9 cellular contexts compared by ENCODE assay signal in the genomic region with DNA sequence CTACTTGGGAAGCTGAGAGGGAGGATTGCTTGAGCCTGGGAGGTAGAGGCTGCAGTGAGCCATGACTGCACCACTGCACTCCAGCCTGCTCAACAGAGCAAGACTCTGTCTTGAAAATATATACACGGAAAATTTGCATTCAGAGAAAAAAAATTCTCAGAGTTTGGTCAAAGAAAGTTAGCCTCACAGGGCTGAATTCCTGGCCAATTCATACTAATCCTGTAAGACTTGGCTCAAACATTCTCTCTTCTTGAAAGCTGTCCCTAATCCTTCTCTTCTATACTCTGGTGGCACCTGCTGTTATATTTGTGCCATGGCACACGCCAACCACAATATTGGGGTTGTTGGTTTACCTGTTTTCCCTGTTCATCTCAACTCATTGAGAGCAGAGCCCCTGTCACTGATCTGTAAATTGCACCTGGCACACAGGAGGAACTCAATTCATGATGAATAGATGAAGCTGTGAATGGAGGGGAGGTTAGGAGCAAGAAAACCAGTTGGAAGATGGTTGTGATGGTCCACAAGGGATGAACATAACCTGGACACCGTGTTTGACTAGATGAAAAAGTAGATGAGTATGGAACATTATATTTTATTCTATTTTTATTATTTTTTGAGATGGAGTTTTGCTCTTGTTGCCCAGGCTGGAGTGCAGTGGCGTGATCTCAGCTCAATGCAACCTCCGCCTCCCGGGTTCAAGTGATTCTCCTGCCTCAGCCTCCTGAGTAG. TPM values are rescaled to one million over a fixed set of nuclear protein-coding genes. Genes with fewer than 3 reads are reported as not detected.
A peak's percentile ranks its signal among the peaks of the same experiment; 100 is the strongest.
DNase-seq lines count a peak whose midpoint lies in the region; FAIRE-seq and TF ChIP-seq lines count a peak whose summit lies in the region.
"Had no signal": no experiment of that assay in that cellular context is flagged by ENCODE, and none has a peak within 500 bp of the region (broad histone marks: within the 10 kb centered on the region; RNA-seq: fewer than 3 reads in every experiment).

No MANE protein-coding gene starts in this region.

- TF ChIP-seq CTCF in H9 (conservative IDR thresholded peaks at IDR 0.05), result peak; percentile 55; the same call in 2 of the 3 replicates
- TF ChIP-seq CTCF in H1 (IDR thresholded peaks at IDR 0.05; ENCODE audit: control extremely low read depth in 1 of 3, insufficient read depth in 1 of 3, low read depth in 1 of 3, low read length in 3 of 3), result peak in 2 of 3 experiments; percentile 45 to 59; a peak in 2 of 4 replicates
- TF ChIP-seq CTCF in smooth muscle cell (IDR thresholded peaks at IDR 0.05; ENCODE audit: borderline replicate concordance, insufficient read depth, poor library complexity, severe bottlenecking), result peak; percentile 7

- no peaks in the 10 kb centered on the region for H3K79me2 ChIP-seq in H9 (ENCODE audit: insufficient read depth, low read length)
- H3K79me2 ChIP-seq in H1 (ENCODE audit: control insufficient read depth in 1 of 2, insufficient read depth in 2 of 2, low read length in 2 of 2), result no peaks in the 10 kb centered on the region
- H3K79me2 ChIP-seq in smooth muscle cell (ENCODE audit: low read depth), result no peaks in the 10 kb centered on the region

- H3K4me1 ChIP-seq in H9 (ENCODE audit: insufficient read depth, low read length) (peaks cover 2% of the 10 kb centered on the region; the same call in 1 of the 2 replicates), H1 (replicated peaks in 1 of 4; ENCODE audit: control insufficient read depth in 3 of 4, insufficient read depth in 4 of 4, low read length in 3 of 4) (peaks cover 3 to 6% (median 5%) of the 10 kb centered on the region in 4 experiments; a peak in 5 of 7 replicates), smooth muscle cell (ENCODE audit: low read depth) (peaks cover 6% of the 10 kb centered on the region)

- no peak overlapping the region for H3K27ac Mint-ChIP-seq in H9

- H3K23ac ChIP-seq in H9 (ENCODE audit: insufficient read length, low read depth, low read length) (no peak overlapping the region), H1 (ENCODE audit: insufficient read length) (no peak overlapping the region)

- H3K27ac ChIP-seq in H9 (ENCODE audit: insufficient read length, low read depth, low read length), result no peak overlapping the region
- H3K27ac ChIP-seq in H1 (ENCODE audit: low read depth, low read length), result no peak overlapping the region
- H3K27ac ChIP-seq in smooth muscle cell (ENCODE audit: low read depth), result no peak overlapping the region

- FAIRE-seq in H1 (lab: Jason Lieb, UNC), result no peak
- no peak for FAIRE-seq in GM12891 (lab: Jason Lieb, UNC)
- FAIRE-seq: colon had no signal

- H2BK15ac ChIP-seq in H9 (ENCODE audit: low read depth, low read length) (no peak overlapping the region), H1 (ENCODE audit: low read length) (no peak overlapping the region)

- H3K79me1 ChIP-seq in H9 (ENCODE audit: insufficient read depth, low read depth, low read length, poor library complexity, severe bottlenecking) (no peaks in the 10 kb centered on the region), H1 (ENCODE audit: low read depth, low read length) (no peaks in the 10 kb centered on the region)

- WGBS in H9 (ENCODE audit: extremely low coverage, insufficient read length, low lambda C conversion rate), result no CpG with 5 or more reads among the region's 6 CpGs
- 87% methylated on average over 6 of the region's 6 CpGs; no CpG with 5 or more reads in 1 of the 2 experiments for WGBS in H1 (ENCODE audit: extremely low coverage in 1 of 2, insufficient coverage in 1 of 2, insufficient read length in 1 of 2, insufficient replicate concordance in 2 of 2, low coverage in 1 of 2, low lambda C conversion rate in 2 of 2, missing lambda C conversion rate in 1 of 2), 2 experiments
- WGBS in smooth muscle cell (ENCODE audit: low lambda C conversion rate), result 98% methylated on average over 6 of the region's 6 CpGs

- POLR2A ChIA-PET in H1 (lab: Charles Lee; ENCODE audit: partially characterized antibody), result interaction anchor here (1.5 kb wide), 1 partner anchor 36 kb away, joined by 3 read pairs; a partner anchor contains a TSS

- TF ChIP-seq POLR2A in H1 (IDR thresholded peaks at IDR 0.05; ENCODE audit: control extremely low read depth in 1 of 2, low read depth in 2 of 2, low read length in 2 of 2) (no peak), GM12891 (IDR thresholded peaks at IDR 0.05; ENCODE audit: low read depth, low read length) (no peak)

- H3K9me3 Mint-ChIP-seq in H9, result no peaks in the 10 kb centered on the region; a peak in 1 of 5 replicates

- no peak overlapping the region for H2BK5ac ChIP-seq in H9 (ENCODE audit: insufficient read length, low read length)
- no peak overlapping the region for H2BK5ac ChIP-seq in H1 (ENCODE audit: low read depth, low read length)

- no peak overlapping the region for H2BK12ac ChIP-seq in H9 (ENCODE audit: insufficient read length, low read depth, low read length)
- H2BK12ac ChIP-seq in H1 (ENCODE audit: low read depth, low read length), result 0 out of 2 replicates have a peak overlapping the region, but pooled peaks have one; percentile 1

- H4K8ac ChIP-seq in H9 (replicated peaks; ENCODE audit: insufficient read length, low read depth, low read length) (no peak overlapping the region), H1 (ENCODE audit: extremely low read depth, insufficient read depth, low read length) (no peak overlapping the region)

- H3K23me2 ChIP-seq in H9 (ENCODE audit: insufficient read length, low read depth, low read length, poor library complexity, severe bottlenecking) (no peaks in the 10 kb centered on the region), H1 (ENCODE audit: low read depth, low read length) (peaks cover 2% of the 10 kb centered on the region; the same call in 1 of the 2 replicates)

- no peak overlapping the region for H2BK120ac ChIP-seq in H9 (ENCODE audit: low read depth, low read length, poor library complexity, severe bottlenecking)
- no peak overlapping the region for H2BK120ac ChIP-seq in H1 (replicated peaks; ENCODE audit: low read depth, low read length)

- no peak overlapping the region for H3T11ph ChIP-seq in H9 (ENCODE audit: low read length)

- no peaks in the 10 kb centered on the region for H3K27me3 ChIP-seq in H9 (ENCODE audit: insufficient read depth, low read length)
- no peaks in the 10 kb centered on the region for H3K27me3 ChIP-seq in H1 (replicated peaks in 1 of 4; ENCODE audit: control insufficient read depth in 3 of 4, extremely low read depth in 1 of 4, insufficient read depth in 3 of 4, low read length in 3 of 4)
- no peaks in the 10 kb centered on the region for H3K27me3 ChIP-seq in smooth muscle cell (ENCODE audit: low read depth)

- H3F3A ChIP-seq in smooth muscle cell (ENCODE audit: low read depth), result peaks cover 10% of the 10 kb centered on the region

- H3K36me3 ChIP-seq in H1 (ENCODE audit: control insufficient read depth in 2 of 4, insufficient read depth in 4 of 4, low read length in 3 of 4) (no peaks in the 10 kb centered on the region), smooth muscle cell (ENCODE audit: low read depth) (no peaks in the 10 kb centered on the region)

- H4K20me1 ChIP-seq in H9 (ENCODE audit: control insufficient read depth, insufficient read depth, insufficient read length) (no peaks in the 10 kb centered on the region), H1 (replicated peaks in 1 of 2; ENCODE audit: control insufficient read depth in 1 of 2, insufficient read depth in 2 of 2, low read length in 2 of 2) (no peaks in the 10 kb centered on the region), smooth muscle cell (ENCODE audit: low read depth) (no peaks in the 10 kb centered on the region)

- H3K4me3 Mint-ChIP-seq in H9, result no peak overlapping the region

- H3K56ac ChIP-seq in H9 (ENCODE audit: insufficient read length, low read depth, low read length) (no peak overlapping the region), H1 (replicated peaks; ENCODE audit: insufficient read length, low read depth, low read length) (no peak overlapping the region)

- no peaks in the 10 kb centered on the region for H3K9me3 ChIP-seq in H9 (ENCODE audit: control insufficient read depth, low read depth, low read length)
- no peaks in the 10 kb centered on the region for H3K9me3 ChIP-seq in H1 (ENCODE audit: insufficient read depth in 2 of 2, low read depth in 1 of 2, low read length in 1 of 2)
- H3K9me3 ChIP-seq in smooth muscle cell (replicated peaks; ENCODE audit: low read depth), result no peaks in the 10 kb centered on the region

- no peak overlapping the region for H3K18ac ChIP-seq in H9 (ENCODE audit: insufficient read length, low read depth, low read length)
- H3K18ac ChIP-seq in H1 (ENCODE audit: extremely low read depth, low read length), result no peak overlapping the region

- H3K4me1 Mint-ChIP-seq in H9, result peaks cover 27 to 28% of the 10 kb centered on the region in 2 experiments

- H3K4ac ChIP-seq in H9 (ENCODE audit: low read depth, low read length) (no peak overlapping the region), H1 (replicated peaks; ENCODE audit: insufficient read length, low read depth, low read length) (no peak overlapping the region)

- H3K4me2 ChIP-seq in H9 (ENCODE audit: insufficient read depth, insufficient read length, low read length), result no peak overlapping the region
- no peak overlapping the region for H3K4me2 ChIP-seq in H1 (ENCODE audit: insufficient read depth in 1 of 2, low read depth in 2 of 2, low read length in 2 of 2)
- no peak overlapping the region for H3K4me2 ChIP-seq in smooth muscle cell

- no peak overlapping the region for H3K14ac ChIP-seq in H9 (ENCODE audit: insufficient read depth, low read length)
- H3K14ac ChIP-seq in H1 (ENCODE audit: insufficient read length), result no peak overlapping the region

- H3K4me3 ChIP-seq in H1 (ENCODE audit: extremely low read depth in 1 of 4, insufficient read depth in 2 of 4, low read depth in 3 of 4, low read length in 4 of 4) (no peak overlapping the region), smooth muscle cell (no peak overlapping the region)

- CTCF ChIA-PET in H1 (lab: Charles Lee; ENCODE audit: partially characterized antibody), result interaction anchor here (0.6 to 2.4 kb wide), 15 partner anchors 11 to 194 kb away, joined by 3 to 8 read pairs (median 4); no protein-coding TSS in a partner anchor

- H4K91ac ChIP-seq in H9 (ENCODE audit: insufficient read length, low read depth, low read length) (no peak overlapping the region), H1 (replicated peaks; ENCODE audit: insufficient read length, low read length) (no peak overlapping the region)

- H2AK5ac ChIP-seq in H9 (ENCODE audit: insufficient read length, low read length) (no peak overlapping the region), H1 (ENCODE audit: low read depth, low read length) (no peak overlapping the region)

- DNase-seq in COR-L47 (lab: John Stamatoyannopoulos, UW), result peak; percentile 56
- DNase-seq in H9, result peak; percentile 34
- peak; percentile 13 for DNase-seq in NCI-H526 treated with DMSO at 0.1 percent for 48 hours (lab: John Stamatoyannopoulos, UW)
- DNase-seq in H1 (ENCODE audit: low read depth in 1 of 2, low spot score in 2 of 2), result no peak
- no peak for DNase-seq in smooth muscle cell (lab: John Stamatoyannopoulos, UW; ENCODE audit: unreplicated experiment)
- no peak for DNase-seq in activated CD8-positive, alpha-beta memory T cell treated with anti-CD3 and anti-CD28 coated beads, Interleukin-2, amount 50 U/mL, for 4 hours
- DNase-seq in GM12891 (ENCODE audit: insufficient read length, low spot score), result no peak
- no peak for DNase-seq in stimulated activated CD4-positive, alpha-beta T cell treated with anti-CD3 and anti-CD28 coated beads, Interleukin-4, amount 100 ng/mL, for 4 hours

- H3K9ac ChIP-seq in H9 (ENCODE audit: extremely low read depth, insufficient read length, low read length) (no peak overlapping the region), H1 (replicated peaks in 1 of 4; ENCODE audit: extremely low read depth in 1 of 4, low read depth in 3 of 4, low read length in 3 of 4) (no peak overlapping the region), smooth muscle cell (ENCODE audit: low read depth) (no peak overlapping the region)

- H2AFZ ChIP-seq in H9 (ENCODE audit: low read length), result no peak overlapping the region
- 0 out of 2 replicates have a peak overlapping the region, but pooled peaks have one; percentile 5 for H2AFZ ChIP-seq in H1 (ENCODE audit: low read length)
- no peak overlapping the region for H2AFZ ChIP-seq in smooth muscle cell (ENCODE audit: low read depth)

- no peaks in the 10 kb centered on the region for H3K27me3 Mint-ChIP-seq in H9 (ENCODE audit: low read depth)

- H2BK20ac ChIP-seq in H9 (ENCODE audit: low read depth, low read length, poor library complexity, severe bottlenecking) (no peak overlapping the region), H1 (ENCODE audit: low read length) (no peak overlapping the region)

- no peak overlapping the region for H4K5ac ChIP-seq in H9 (ENCODE audit: insufficient read length, low read depth, low read length)
- no peak overlapping the region for H4K5ac ChIP-seq in H1 (ENCODE audit: insufficient read length, low read depth, low read length)

- TF ChIP-seq EP300 in H1 (IDR thresholded peaks at IDR 0.05; ENCODE audit: borderline replicate concordance in 1 of 2, low read depth in 2 of 2, low read length in 2 of 2), result no peak

- TF ChIP-seq RAD21 in H1 (IDR thresholded peaks at IDR 0.05 in 1 of 2, conservative IDR thresholded peaks at IDR 0.05 in 1 of 2; ENCODE audit: low read depth in 2 of 2, low read length in 2 of 2), result peak; percentile 70 to 78

- H3K36me3 Mint-ChIP-seq in H9 (ENCODE audit: insufficient read depth in 1 of 3, low read depth in 3 of 3), result no peaks in the 10 kb centered on the region

RNA-seq across cellular contexts. Expression of a gene that starts 36.8 kb away (rescaled TPM):
- total RNA-seq in H9 (2021) (22.4 and 23.3 TPM in 2 replicates), smooth muscle cell (23.7 and 28.8 TPM in 2 replicates)
- total RNA-seq in H1 (2021; fragmentation: NEBNext Ultra II Directional; extraction: Animal tissue kit (Norgen Biotek cat#: 25700)), result 23.5 and 24.9 TPM in 2 replicates
- polyA plus RNA-seq in H1 (2011; rRNA removed) (24.1 and 28.5 TPM in 2 replicates), smooth muscle cell (22.8 and 23.9 TPM in 2 replicates)
- polyA plus RNA-seq in H1 (2011; cell fraction: cytosol; rRNA removed), result 29.4 TPM
- 14.9 TPM for polyA plus RNA-seq in H1 (2011; cell fraction: nucleus; rRNA removed)
- 20.0 to 24.6 TPM (median 23.4 TPM) in 4 replicates for polyA plus RNA-seq in H1 (2012, experiment 1 of 2)
- polyA plus RNA-seq in H1 (2012, experiment 2 of 2), result 5.8 TPM
- polyA plus RNA-seq in H1 (2013, experiment 1 of 2), result 19.0 TPM
- 16.4 TPM for polyA plus RNA-seq in H1 (2013, experiment 2 of 2)
- 13.7 and 18.3 TPM in 2 replicates for polyA minus RNA-seq in H1 (2011; rRNA and poly(A)+ RNA removed)
- polyA minus RNA-seq in H1 (2011; cell fraction: cytosol; rRNA and poly(A)+ RNA removed), result 6.6 TPM
- 10.3 TPM for polyA minus RNA-seq in H1 (2011; cell fraction: nucleus; rRNA and poly(A)+ RNA removed)
- 12.9 TPM for polyA plus RNA-seq in GM12891 (2012; ENCODE audit: low read depth, missing spikeins)

RNA-seq across cellular contexts. Expression of a gene that starts 40.7 kb away (rescaled TPM):
- total RNA-seq in H9 (2021), result 34.8 and 35.0 TPM in 2 replicates
- 26.3 and 28.7 TPM in 2 replicates for total RNA-seq in H1 (2021; fragmentation: NEBNext Ultra II Directional; extraction: Animal tissue kit (Norgen Biotek cat#: 25700))
- polyA plus RNA-seq in H1 (2011; rRNA removed), result 11.2 and 18.3 TPM in 2 replicates
- polyA plus RNA-seq in H1 (2011; cell fraction: cytosol; rRNA removed), result 27.4 TPM
- polyA plus RNA-seq in H1 (2011; cell fraction: nucleus; rRNA removed), result 8.5 TPM
- 23.4 to 28.3 TPM (median 25.3 TPM) in 4 replicates for polyA plus RNA-seq in H1 (2012, experiment 1 of 2)
- 4.3 TPM for polyA plus RNA-seq in H1 (2012, experiment 2 of 2)
- polyA plus RNA-seq in H1 (2013, experiment 1 of 2), result 31.1 TPM
- polyA plus RNA-seq in H1 (2013, experiment 2 of 2), result 29.8 TPM
- polyA minus RNA-seq in H1 (2011; rRNA and poly(A)+ RNA removed), result 12.7 and 14.0 TPM in 2 replicates
- 13.0 TPM for polyA minus RNA-seq in H1 (2011; cell fraction: cytosol; rRNA and poly(A)+ RNA removed)
- polyA minus RNA-seq in H1 (2011; cell fraction: nucleus; rRNA and poly(A)+ RNA removed), result 12.6 TPM
- total RNA-seq in smooth muscle cell, result 45.6 and 50.3 TPM in 2 replicates
- polyA plus RNA-seq in smooth muscle cell, result 42.3 and 43.1 TPM in 2 replicates
- 34.8 TPM for polyA plus RNA-seq in GM12891 (2012; ENCODE audit: low read depth, missing spikeins)

Comparison
In these comparisons a context has a peak if more than half of its experiments do, and no peak if none do; other contexts are left out.
1. DNase-seq: peak in COR-L47 (single experiment), H9 (single experiment) and NCI-H526 treated with DMSO at 0.1 percent for 48 hours (single experiment); none in H1 (0 of 2), smooth muscle cell (single experiment), activated CD8-positive, alpha-beta memory T cell treated with anti-CD3 and anti-CD28 coated beads, Interleukin-2, amount 50 U/mL, for 4 hours (single experiment), GM12891 (single experiment) and stimulated activated CD4-positive, alpha-beta T cell treated with anti-CD3 and anti-CD28 coated beads, Interleukin-4, amount 100 ng/mL, for 4 hours (0 of 2).
2. Peak in every context shown above with its lines, with median percentiles within 50 percentile points of each other: CTCF ChIP-seq.